Comparison of ENCODE assay signal across 4 cellular contexts in genomic region chr9:132998221-132998620, GRCh38. TPM values are rescaled to one million over a fixed set of nuclear protein-coding genes. Genes with fewer than 3 reads are reported as not detected.
"Had no signal": no experiment of that assay in that cellular context is flagged by ENCODE, and none has a peak within 500 bp of the region (broad histone marks: within the 10 kb centered on the region; RNA-seq: fewer than 3 reads in every experiment).

No MANE protein-coding gene starts in this region.

RNA-seq across cellular contexts. Expression of gene GFI1B, which starts 19.7 kb away (rescaled TPM):
- total RNA-seq: GM23248, H7, H9 had no signal
- polyA plus RNA-seq: GM23248, GM23338 had no signal
